In the genomic region with DNA sequence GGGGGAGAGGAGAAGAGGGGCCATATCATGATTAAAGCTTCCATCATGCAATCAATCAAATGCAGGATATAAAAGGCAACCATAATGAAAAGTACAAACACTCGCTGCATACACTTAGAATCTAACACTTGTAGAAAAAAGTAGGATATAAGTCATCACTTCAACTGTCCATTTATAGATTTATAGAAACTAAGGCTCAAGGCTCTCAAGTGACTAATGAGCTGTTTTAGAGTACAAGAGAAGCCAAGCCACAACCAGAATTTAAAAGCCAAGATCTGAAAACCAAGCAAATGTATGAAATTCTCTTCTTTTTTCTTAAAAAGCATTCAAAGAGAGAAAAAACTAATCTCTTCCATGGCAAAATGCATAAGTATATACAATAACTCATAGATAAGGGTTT, we compare ENCODE assay signal across 24 cellular contexts.
"Had no signal": no experiment of that assay in that cellular context is flagged by ENCODE, and none has a peak within 500 bp of the region (broad histone marks: within the 10 kb centered on the region; RNA-seq: fewer than 3 reads in every experiment).

No MANE protein-coding gene starts in this region.

- H3K4me1 ChIP-seq: neural progenitor cell, parathyroid adenoma, psoas muscle, right lobe of liver, sigmoid colon, stomach, tibial nerve, upper lobe of left lung, vagina had no signal

- ATAC-seq: psoas muscle; right lobe of liver; stimulated activated effector memory CD8-positive, alpha-beta T cell treated with anti-CD3 and anti-CD28 coated beads, Interleukin-12 subunit alpha, Interleukin-12 subunit beta, amount 100 ng/mL, for 72 hours; stimulated activated naive B cell treated with anti-CD40 and anti-IgM and Interleukin-4, amounts not matched to agents 10 μg/mL and 1 μg/mL and 100 μg/mL, for 72 hours had no signal

- H3K27me3 ChIP-seq: neural progenitor cell, ovary, right lobe of liver, sigmoid colon, stomach, thyroid gland, tibial nerve, upper lobe of left lung, vagina had no signal

- H3K9ac ChIP-seq: neural progenitor cell, parathyroid adenoma had no signal

- H3K27ac ChIP-seq: neural progenitor cell, ovary, parathyroid adenoma, psoas muscle, right lobe of liver, sigmoid colon, stomach, thyroid gland, tibial nerve, upper lobe of left lung, vagina had no signal

- H3K9me3 ChIP-seq: ovary, psoas muscle, right lobe of liver, sigmoid colon, stomach, thoracic aorta, thyroid gland, tibial nerve, upper lobe of left lung, vagina had no signal

- H3K4me3 ChIP-seq: neural progenitor cell, ovary, psoas muscle, right lobe of liver, sigmoid colon, stomach, thoracic aorta, thyroid gland, tibial nerve, upper lobe of left lung, vagina had no signal

- H3K79me2 ChIP-seq: parathyroid adenoma had no signal

- H2AFZ ChIP-seq: neural progenitor cell, parathyroid adenoma had no signal

- H3K4me2 ChIP-seq: neural progenitor cell had no signal

- DNase-seq: occipital lobe; ovary; posterior cingulate gyrus; psoas muscle; right cardiac atrium; right lobe of liver; sigmoid colon; small intestine; stimulated activated CD4-positive, alpha-beta T cell treated with anti-CD3 and anti-CD28 coated beads, Interleukin-15, amount 100 ng/mL, for 24 hours; stimulated activated CD4-positive, alpha-beta T cell treated with anti-CD3 and anti-CD28 coated beads, Interleukin-2, amount 100 ng/mL, for 24 hours; stimulated activated CD4-positive, alpha-beta T cell treated with anti-CD3 and anti-CD28 coated beads, Interleukin-2, amount 100 ng/mL, for 48 hours; stimulated activated CD4-positive, alpha-beta T cell treated with anti-CD3 and anti-CD28 coated beads, Interleukin-4, amount 100 ng/mL, for 24 hours; stimulated activated naive B cell treated with anti-CD40 and anti-IgM and Interleukin-4, amounts not matched to agents 10 μg/mL and 1 μg/mL and 100 μg/mL, for 72 hours; stimulated activated naive CD4-positive, alpha-beta T cell treated with Interleukin-2 at 50 U/mL for 16 hours; stomach; thyroid gland; trophoblast cell; upper lobe of left lung had no signal

- H3K36me3 ChIP-seq: neural progenitor cell, ovary, right lobe of liver, sigmoid colon, stomach, thoracic aorta, thyroid gland, tibial nerve, upper lobe of left lung, vagina had no signal
